Comparison of ENCODE assay signal across 8 cellular contexts in the genomic region with DNA sequence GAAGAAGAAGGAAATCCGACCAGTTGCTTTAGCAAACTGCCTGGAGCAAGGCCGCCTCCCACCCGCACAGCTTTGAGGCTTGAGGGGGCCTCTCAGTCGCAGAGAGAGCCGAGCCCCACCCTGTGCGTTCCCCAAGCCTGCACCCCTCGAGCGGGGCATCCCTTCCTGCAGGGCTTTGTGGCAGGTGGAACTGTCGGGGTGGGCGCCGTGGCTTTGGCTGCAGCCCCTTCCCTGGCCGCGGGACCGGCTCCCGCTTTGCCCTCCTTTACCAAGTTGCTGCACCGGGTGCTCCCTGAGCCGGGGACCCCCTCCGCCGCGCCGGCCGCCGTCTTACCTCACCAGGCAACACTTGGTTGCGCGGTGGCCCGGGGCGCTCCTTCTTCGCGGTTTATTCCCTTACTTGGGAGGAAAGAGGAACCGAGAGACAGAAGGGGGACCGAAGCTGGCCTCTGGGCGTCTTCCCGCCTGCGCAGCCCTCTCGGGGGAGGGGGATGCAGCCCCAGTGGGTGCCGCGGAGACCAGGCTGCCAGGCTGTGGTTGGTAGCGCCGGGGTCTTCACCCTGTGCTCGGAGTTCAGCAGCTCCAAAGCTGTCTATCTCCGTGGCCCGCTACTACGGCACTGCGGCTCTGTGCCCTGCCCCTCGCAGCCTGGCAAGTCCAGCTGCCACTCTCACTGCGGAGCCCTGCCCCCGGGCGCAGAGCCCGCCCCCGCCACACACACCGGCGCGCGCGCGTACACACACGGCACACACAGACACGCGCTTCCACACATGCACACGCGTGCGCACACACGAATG. TPM values are rescaled to one million over a fixed set of nuclear protein-coding genes. Genes with fewer than 3 reads are reported as not detected.
DNase-seq lines count a peak whose midpoint lies in the region; ATAC-seq lines count a peak whose summit lies in the region.

A gene (minus strand): TSS at position 623 of the 797 bp plus-strand sequence. CDS start 41,775 bp downstream, outside the sequence.

- peak; percentile 54 for ATAC-seq in HG02678 (IDR thresholded peaks at IDR 0.05; ENCODE audit: unreplicated experiment)
- peak; percentile 67 for ATAC-seq in activated naive CD8-positive, alpha-beta T cell treated with anti-CD3 and anti-CD28 coated beads, Interleukin-2, amount 10 ng/mL, durations not matched to agents 7 days and 5 days (ENCODE audit: low read depth)

- POLR2A ChIA-PET in activated naive CD8-positive, alpha-beta T cell treated with anti-CD3 and anti-CD28 coated beads, Interleukin-2, amount 10 ng/mL, durations not matched to agents 7 days and 5 days (lab: Charles Lee): no interaction called here

- DNase-seq in activated gamma-delta T cell treated with anti-CD3 and anti-CD28 coated beads, Interleukin-2, amount 50 U/mL, for 16 hours (ENCODE audit: low read depth): peak; percentile 3
- no peak for DNase-seq in activated gamma-delta T cell (lab: John Stamatoyannopoulos, UW)
- no peak for DNase-seq in NCI-H460 (ENCODE audit: extremely low read depth, low read depth)
- peak; percentile 42 for DNase-seq in activated naive CD8-positive, alpha-beta T cell treated with anti-CD3 and anti-CD28 coated beads, Interleukin-2, amount 10 ng/mL, durations not matched to agents 7 days and 5 days
- peak in 50 of 51 donors; percentile 8 to 77 (median 60) for DNase-seq in hypothalamus (lab: John Stamatoyannopoulos, UW)
- peak; percentile 87 for DNase-seq in retina
- no peak for DNase-seq in epidermal melanocyte (ENCODE audit: insufficient read length, low spot score)

- H3K27me3 Mint-ChIP-seq in activated naive CD8-positive, alpha-beta T cell treated with anti-CD3 and anti-CD28 coated beads, Interleukin-2, amount 10 ng/mL, durations not matched to agents 7 days and 5 days: peaks cover 63% of the 10 kb centered on the region

- H3K27ac Mint-ChIP-seq in activated naive CD8-positive, alpha-beta T cell treated with anti-CD3 and anti-CD28 coated beads, Interleukin-2, amount 10 ng/mL, durations not matched to agents 7 days and 5 days: no peak within 1 kb of the TSS

- no peaks in the 10 kb centered on the region for H3K36me3 Mint-ChIP-seq in activated naive CD8-positive, alpha-beta T cell treated with anti-CD3 and anti-CD28 coated beads, Interleukin-2, amount 10 ng/mL, durations not matched to agents 7 days and 5 days

- H3K9me3 Mint-ChIP-seq in activated naive CD8-positive, alpha-beta T cell treated with anti-CD3 and anti-CD28 coated beads, Interleukin-2, amount 10 ng/mL, durations not matched to agents 7 days and 5 days: no peaks in the 10 kb centered on the region

- peak within 1 kb of the TSS; percentile 56 for H3K4me3 Mint-ChIP-seq in activated naive CD8-positive, alpha-beta T cell treated with anti-CD3 and anti-CD28 coated beads, Interleukin-2, amount 10 ng/mL, durations not matched to agents 7 days and 5 days

- peaks cover 2% of the 10 kb centered on the region for H3K4me1 Mint-ChIP-seq in activated naive CD8-positive, alpha-beta T cell treated with anti-CD3 and anti-CD28 coated beads, Interleukin-2, amount 10 ng/mL, durations not matched to agents 7 days and 5 days

RNA-seq across cellular contexts. Expression of the gene that starts here (rescaled TPM):
- 14.5 and 17.5 TPM in 2 replicates for total RNA-seq in NCI-H460 (2014; rRNA removed; shearing (Covaris generic))
- 3.8 and 21.1 TPM in 2 replicates for polyA plus RNA-seq in NCI-H460 (2014; cell fraction: nucleus; rRNA removed)
- under 1 TPM; 0.19 to 0.54 TPM for total RNA-seq in activated naive CD8-positive, alpha-beta T cell treated with anti-CD3 and anti-CD28 coated beads, Interleukin-2, amount 10 ng/mL, durations not matched to agents 7 days and 5 days

Comparison
In these comparisons a context has a peak if more than half of its experiments do, and no peak if none do; other contexts are left out.
1. RNA of the gene that starts here (total RNA-seq): 14.5 to 17.5 TPM in NCI-H460; 0.19 to 0.54 TPM in activated naive CD8-positive, alpha-beta T cell treated with anti-CD3 and anti-CD28 coated beads, Interleukin-2, amount 10 ng/mL, durations not matched to agents 7 days and 5 days; every median in the first group is over 10 times any median in the second.
2. DNase-seq: peak in activated gamma-delta T cell treated with anti-CD3 and anti-CD28 coated beads, Interleukin-2, amount 50 U/mL, for 16 hours (single experiment), hypothalamus (50 of 51) and retina (single experiment); none in activated gamma-delta T cell (single experiment), NCI-H460 (single experiment) and epidermal melanocyte (single experiment).
3. Peak in DNase-seq and ATAC-seq in activated naive CD8-positive, alpha-beta T cell treated with anti-CD3 and anti-CD28 coated beads, Interleukin-2, amount 10 ng/mL, durations not matched to agents 7 days and 5 days; RNA of the gene not detected or under 1 TPM.